Comparison of ENCODE assay signal across 8 cellular contexts in the genomic region with DNA sequence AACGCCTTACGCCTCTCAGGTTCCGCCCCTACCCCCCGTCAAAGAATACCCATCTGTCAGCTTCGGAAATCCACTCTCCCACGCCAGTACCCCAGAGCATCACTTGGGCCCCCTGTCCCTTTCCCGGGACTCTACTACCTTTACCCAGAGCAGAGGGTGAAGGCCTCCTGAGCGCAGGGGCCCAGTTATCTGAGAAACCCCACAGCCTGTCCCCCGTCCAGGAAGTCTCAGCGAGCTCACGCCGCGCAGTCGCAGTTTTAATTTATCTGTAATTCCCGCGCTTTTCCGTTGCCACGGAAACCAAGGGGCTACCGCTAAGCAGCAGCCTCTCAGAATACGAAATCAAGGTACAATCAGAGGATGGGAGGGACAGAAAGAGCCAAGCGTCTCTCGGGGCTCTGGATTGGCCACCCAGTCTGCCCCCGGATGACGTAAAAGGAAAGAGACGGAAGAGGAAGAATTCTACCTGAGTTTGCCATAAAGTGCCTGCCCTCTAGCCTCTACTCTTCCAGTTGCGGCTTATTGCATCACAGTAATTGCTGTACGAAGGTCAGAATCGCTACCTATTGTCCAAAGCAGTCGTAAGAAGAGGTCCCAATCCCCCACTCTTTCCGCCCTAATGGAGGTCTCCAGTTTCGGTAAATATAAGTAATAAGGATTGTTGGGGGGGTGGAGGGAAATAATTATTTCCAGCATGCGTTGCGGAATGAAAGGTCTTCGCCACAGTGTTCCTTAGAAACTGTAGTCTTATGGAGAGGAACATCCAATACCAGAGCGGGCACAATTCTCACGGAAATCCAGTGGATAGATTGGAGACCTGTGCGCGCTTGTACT. TPM values are rescaled to one million over a fixed set of nuclear protein-coding genes. Genes with fewer than 3 reads are reported as not detected.
A peak's percentile ranks its signal among the peaks of the same experiment; 100 is the strongest.
DNase-seq lines count a peak whose midpoint lies in the region; ATAC-seq and TF ChIP-seq lines count a peak whose summit lies in the region.

A gene (minus strand): TSS at position 232 of the 834 bp plus-strand sequence. CDS start 1,268 bp downstream, outside the sequence.

- no peaks in the 10 kb centered on the region for H3K36me3 ChIP-seq in ascending aorta
- no peaks in the 10 kb centered on the region for H3K36me3 ChIP-seq in vagina

- TF ChIP-seq CTCF in ascending aorta (IDR thresholded peaks at IDR 0.05): no peak
- TF ChIP-seq CTCF in vagina (IDR thresholded peaks at IDR 0.05): no peak

- no peaks in the 10 kb centered on the region for H3K9me3 ChIP-seq in ascending aorta
- no peaks in the 10 kb centered on the region for H3K9me3 ChIP-seq in right cardiac atrium (ENCODE audit: control insufficient read depth, low read length)
- no peaks in the 10 kb centered on the region for H3K9me3 ChIP-seq in vagina

- ATAC-seq in GM18498 (IDR thresholded peaks at IDR 0.05; ENCODE audit: unreplicated experiment): peak; percentile 97
- peak; percentile 91 for ATAC-seq in HG02938 (IDR thresholded peaks at IDR 0.05; ENCODE audit: unreplicated experiment)
- ATAC-seq in right cardiac atrium: peak; percentile 99 to 100

- H3K27ac ChIP-seq in ascending aorta (peak within 1 kb of the TSS; percentile 73 to 87), right cardiac atrium (ENCODE audit: low read length) (peak within 1 kb of the TSS; percentile 94), vagina (peak within 1 kb of the TSS; percentile 62)

- intact Hi-C loops in ascending aorta (cut with DNase I) (loop anchor here (1.0 to 2.0 kb wide), 4 partner anchors 41 to 127 kb away; a partner anchor contains a TSS), right cardiac atrium (cut with DNase I) (loop anchor here in 2 of 4 donors (10.0 kb wide), 1 partner anchor 101 kb away; a partner anchor contains a TSS), vagina (cut with DNase I) (loop anchor here (10.0 kb wide), 1 partner anchor 101 kb away; a partner anchor contains a TSS)

- H3K4me3 ChIP-seq in ascending aorta (peak within 1 kb of the TSS; percentile 69 to 76), right cardiac atrium (ENCODE audit: low read length) (peak within 1 kb of the TSS; percentile 78), vagina (peak within 1 kb of the TSS; percentile 59 to 71)

- 3% methylated on average over 38 of the region's 38 CpGs for WGBS in right cardiac atrium

- DNase-seq in NCI-H187 (lab: John Stamatoyannopoulos, UW) (peak; percentile 84 to 97), T-helper 2 cell (peak; percentile 66 to 99 (median 90)), ascending aorta (ENCODE audit: low spot score in 2 of 2) (peak; percentile 92 to 97), right cardiac atrium (peak; percentile 91 to 96 (median 93)), pulmonary artery endothelial cell (ENCODE audit: low read depth, low spot score) (peak; percentile 95), vagina (ENCODE audit: extremely low spot score in 2 of 2) (peak in 1 of 2 donors; percentile 98)

- peak in 1 of 2 donors; percentile 46 for TF ChIP-seq POLR2A in vagina (IDR thresholded peaks at IDR 0.05)

- H3K27me3 ChIP-seq in ascending aorta (no peaks in the 10 kb centered on the region), right cardiac atrium (ENCODE audit: control insufficient read depth, insufficient read depth) (no peaks in the 10 kb centered on the region), vagina (no peaks in the 10 kb centered on the region)

- peaks cover 0 to 25% of the 10 kb centered on the region in 2 donors for H3K4me1 ChIP-seq in ascending aorta
- no peaks in the 10 kb centered on the region for H3K4me1 ChIP-seq in right cardiac atrium (ENCODE audit: control insufficient read depth, insufficient read depth, low read length)
- peaks cover 31% of the 10 kb centered on the region for H3K4me1 ChIP-seq in vagina

RNA-seq across cellular contexts. Expression of the gene that starts here (rescaled TPM):
- 0.85 TPM for total RNA-seq in ascending aorta
- 10 to 100 TPM in 1 of 4 donors, 1 to 10 TPM in 3; 4.3 to 10.9 (median 8.0) TPM for total RNA-seq in right cardiac atrium
- polyA plus RNA-seq in right cardiac atrium: 2.7 TPM
- 21.2 and 38.1 TPM in 2 replicates for total RNA-seq in pulmonary artery endothelial cell
- 6.6 TPM for total RNA-seq in vagina

Comparison
In these comparisons a context has a peak if more than half of its experiments do, and no peak if none do; other contexts are left out.
1. Peak in DNase-seq, H3K4me3 ChIP-seq and H3K27ac ChIP-seq in ascending aorta; RNA of the gene not detected or under 1 TPM.